ENCODE assay signal across 8 cellular contexts in the genomic region with DNA sequence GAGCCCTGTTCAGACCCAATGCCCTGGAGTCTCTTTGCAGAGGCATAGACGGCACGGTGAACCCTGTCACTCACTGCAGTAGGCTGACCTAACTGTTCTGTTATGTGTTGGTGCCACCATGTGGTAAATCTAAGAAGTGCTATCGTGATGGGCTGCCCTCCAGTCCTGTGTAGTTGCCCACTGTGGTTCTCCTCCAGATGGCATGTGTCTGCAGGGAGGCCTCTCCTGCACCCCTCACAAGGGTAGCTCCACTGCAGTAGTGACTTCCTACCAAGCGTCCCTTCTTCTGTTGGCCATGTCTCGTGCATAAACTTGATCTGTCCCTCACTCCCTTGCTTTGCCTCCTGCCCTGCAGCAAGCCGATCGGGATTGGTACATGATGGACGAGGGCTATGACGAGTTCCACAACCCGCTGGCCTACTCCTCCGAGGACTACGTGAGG. TPM values are rescaled to one million over a fixed set of nuclear protein-coding genes. Genes with fewer than 3 reads are reported as not detected.
DNase-seq lines count a peak whose midpoint lies in the region; ATAC-seq, FAIRE-seq and TF ChIP-seq lines count a peak whose summit lies in the region.

No MANE protein-coding gene starts in this region.

- peaks cover 37 to 39% of the 10 kb centered on the region in 2 experiments for H3K36me3 ChIP-seq in GM12878 (ENCODE audit: control insufficient read depth in 2 of 2, insufficient read depth in 2 of 2, low read length in 1 of 2)

- no peaks in the 10 kb centered on the region for H4K20me1 ChIP-seq in GM12878 (ENCODE audit: control insufficient read depth, insufficient read depth)

- TF ChIP-seq RAD21 in GM12878 (IDR thresholded peaks at IDR 0.05; ENCODE audit: insufficient read depth, low read depth, low read length) = peak; percentile 67

- H3K79me2 ChIP-seq in GM12878 (ENCODE audit: control insufficient read depth, insufficient read depth, low read length) = peaks cover 18% of the 10 kb centered on the region

- intact Hi-C loops in GM12878 (cut with micrococcal nuclease; ENCODE audit: unreplicated experiment) = loop anchor here (1.0 to 10.0 kb wide), 3 partner anchors 33 to 635 kb away; partner anchors contain the start of genes IST1 and ZNF23

- DNase-seq in DMS114 treated with DMSO at 0.1 percent for 48 hours (lab: John Stamatoyannopoulos, UW; ENCODE audit: unreplicated experiment) (peak; percentile 71), SHP77 (lab: John Stamatoyannopoulos, UW) (peak; percentile 23 to 53), GM12878 (ENCODE audit: low read depth, low spot score) (peak; percentile 13), iPS-NIHi7 (ENCODE audit: extremely low spot score) (peak; percentile 85), NCI-H774 (lab: John Stamatoyannopoulos, UW) (no peak)
- peak; percentile 47 for DNase-seq in Jurkat, Clone E6-1 (ENCODE audit: low read depth, low spot score)
- DNase-seq in stimulated activated CD4-positive, alpha-beta T cell treated with anti-CD3 and anti-CD28 coated beads, Interleukin-1b, Interleukin-23, amount 100 ng/mL, for 48 hours = peak; percentile 40

- ATAC-seq in GM19463 (IDR thresholded peaks at IDR 0.05; ENCODE audit: unreplicated experiment) (peak; percentile 92), GM12878 (peak; percentile 96)

- peaks cover 3% of the 10 kb centered on the region for H3K4me1 ChIP-seq in GM12878 (ENCODE audit: control insufficient read depth, insufficient read depth, low read length)

- peak; percentile 97 for FAIRE-seq in GM12878 (lab: Jason Lieb, UNC)

- SMC1A ChIA-PET in GM12878 (lab: Charles Lee; ENCODE audit: uncharacterized antibody, unreplicated experiment) = interaction anchor here (1.0 to 1.1 kb wide), 2 partner anchors 14 to 45 kb away, joined by 3 to 4 read pairs; partner anchors contain the start of gene HP

- H3K27me3 ChIP-seq in GM12878 (replicated peaks in 1 of 2; ENCODE audit: control insufficient read depth in 2 of 2, insufficient read depth in 2 of 2, low read length in 1 of 2) = no peaks in the 10 kb centered on the region

- TF ChIP-seq EP300 in GM12878 (IDR thresholded peaks at IDR 0.05; ENCODE audit: borderline replicate concordance in 1 of 2, control insufficient read depth in 1 of 2, low read depth in 2 of 2, low read length in 2 of 2) = no peak

- no peak overlapping the region for H3K9ac ChIP-seq in GM12878 (ENCODE audit: control insufficient read depth, insufficient read depth, low read length)

- no TSS peak for BruUV-seq in GM12878 (replicated peaks; lab: Mats Ljungman, UMichigan)

- H3K9me3 ChIP-seq in GM12878 (replicated peaks; ENCODE audit: control insufficient read depth, insufficient read depth, low read length) = no peaks in the 10 kb centered on the region

- 67% methylated on average over 12 of the region's 12 CpGs for WGBS in GM12878 (ENCODE audit: insufficient coverage, insufficient replicate concordance, low lambda C conversion rate, missing lambda C conversion rate)

- in situ Hi-C loops in GM12878 (cut with MboI) = no loop called here

- no peak for TF ChIP-seq POLR2A in GM12878 (IDR thresholded peaks at IDR 0.05; ENCODE audit: low read depth, low read length)

- RAD21 ChIA-PET in GM12878 (lab: Charles Lee; ENCODE audit: unreplicated experiment) = no interaction called here

- peak; percentile 58 to 73 (median 64) for TF ChIP-seq CTCF in GM12878 (IDR thresholded peaks at IDR 0.05 in 2 of 3, conservative IDR thresholded peaks at IDR 0.05 in 1 of 3; ENCODE audit: control insufficient read depth in 2 of 3, extremely low read depth in 1 of 3, insufficient read depth in 1 of 3, low read depth in 3 of 3, low read length in 3 of 3)

- no peak overlapping the region for H3K27ac ChIP-seq in GM12878 (ENCODE audit: control insufficient read depth, insufficient read depth)

- CTCF ChIA-PET in GM12878 (lab: Yijun Ruan, JAX) = interaction anchor here (0.7 to 1.4 kb wide), 7 partner anchors 8 to 217 kb away, joined by 3 to 7 read pairs (median 4); no protein-coding TSS in a partner anchor

- H3K4me3 ChIP-seq in Jurkat, Clone E6-1 (ENCODE audit: low read length) = no peak overlapping the region
- H3K4me3 ChIP-seq in GM12878 = no peak overlapping the region

- no peak overlapping the region for H2AFZ ChIP-seq in GM12878 (ENCODE audit: control insufficient read depth, low read depth, low read length)

- no peak overlapping the region for H3K4me2 ChIP-seq in GM12878 (ENCODE audit: control insufficient read depth, insufficient read depth)

- POLR2A ChIA-PET in GM12878 (lab: Charles Lee) = no interaction called here

RNA-seq across cellular contexts. Expression of gene DHX38, which starts 5.8 kb away (rescaled TPM):
- 81.4 TPM for polyA plus RNA-seq in Jurkat, Clone E6-1 (2012; ENCODE audit: insufficient read depth, insufficient read length)
- total RNA-seq in GM12878 (2013; cell fraction: nucleolus; rRNA removed) = 75.4 and 90.2 TPM in 2 replicates
- total RNA-seq in GM12878 (2014; rRNA removed) (47.7 and 48.8 TPM in 2 replicates), GM12878 (2014; rRNA removed; fragmentation: Illumina TruSeq; extraction: Trizol) (32.7 and 38.8 TPM in 2 replicates), GM12878 (2021) (67.0 and 67.8 TPM in 2 replicates)
- 41.8 TPM for polyA plus RNA-seq in GM12878 (2011; ENCODE audit: low read depth)
- polyA plus RNA-seq in GM12878 (2011; rRNA removed) (23.9 and 35.7 TPM in 2 replicates), GM12878 (2014; fragmentation: Illumina TruSeq; extraction: Trizol) (39.0 and 40.3 TPM in 2 replicates), GM12878 (2014; fragmentation: Nextera tagmentation; extraction: Ambion mirVana) (1 to 10 TPM; 2.1 to 5.8 TPM), GM12878 (2014; rRNA removed) (51.7 and 60.3 TPM in 2 replicates), GM12878 (2016; fragmentation: Nextera tagmentation; extraction: Ambion mirVana) (10 to 100 TPM; 46.1 to 47.1 TPM)
- polyA plus RNA-seq in GM12878 (2011; cell fraction: cytosol; rRNA removed) = 42.0 and 50.8 TPM in 2 replicates
- 179 and 255 TPM in 2 replicates for polyA plus RNA-seq in GM12878 (2011; cell fraction: nucleus; rRNA removed)
- 57.3 and 77.4 TPM in 2 replicates for polyA plus RNA-seq in GM12878 (2012)
- polyA minus RNA-seq in GM12878 (2011; rRNA and poly(A)+ RNA removed) = 65.1 and 79.6 TPM in 2 replicates
- 23.4 and 33.1 TPM in 2 replicates for polyA minus RNA-seq in GM12878 (2011; cell fraction: cytosol; rRNA and poly(A)+ RNA removed)
- polyA minus RNA-seq in GM12878 (2011; cell fraction: nucleus; rRNA and poly(A)+ RNA removed) = 41.0 and 69.0 TPM in 2 replicates

RNA-seq across cellular contexts. Expression of gene TXNL4B, which starts 6.0 kb away (rescaled TPM):
- 18.9 TPM for polyA plus RNA-seq in Jurkat, Clone E6-1 (2012; ENCODE audit: insufficient read depth, insufficient read length)
- total RNA-seq in GM12878 (2013; cell fraction: nucleolus; rRNA removed) = 15.0 and 18.1 TPM in 2 replicates
- 13.3 and 15.2 TPM in 2 replicates for total RNA-seq in GM12878 (2014; rRNA removed)
- 11.1 TPM in 2 replicates for total RNA-seq in GM12878 (2014; rRNA removed; fragmentation: Illumina TruSeq; extraction: Trizol)
- total RNA-seq in GM12878 (2021) = 14.0 and 17.2 TPM in 2 replicates
- 8.4 TPM for polyA plus RNA-seq in GM12878 (2011; ENCODE audit: low read depth)
- 24.0 and 42.1 TPM in 2 replicates for polyA plus RNA-seq in GM12878 (2011; rRNA removed)
- 14.6 and 16.4 TPM in 2 replicates for polyA plus RNA-seq in GM12878 (2011; cell fraction: cytosol; rRNA removed)
- polyA plus RNA-seq in GM12878 (2011; cell fraction: nucleus; rRNA removed) = 7.9 and 9.1 TPM in 2 replicates
- 10.7 and 11.5 TPM in 2 replicates for polyA plus RNA-seq in GM12878 (2012)
- 16.2 and 16.3 TPM in 2 replicates for polyA plus RNA-seq in GM12878 (2014; fragmentation: Illumina TruSeq; extraction: Trizol)
- polyA plus RNA-seq in GM12878 (2014; fragmentation: Nextera tagmentation; extraction: Ambion mirVana) = 10 to 100 TPM; 13.8 to 15.5 TPM
- 13.4 and 16.9 TPM in 2 replicates for polyA plus RNA-seq in GM12878 (2014; rRNA removed)
- polyA plus RNA-seq in GM12878 (2016; fragmentation: Nextera tagmentation; extraction: Ambion mirVana) = 10 to 100 TPM; 22.6 TPM
- 9.0 and 10.5 TPM in 2 replicates for polyA minus RNA-seq in GM12878 (2011; rRNA and poly(A)+ RNA removed)
- 4.4 and 5.4 TPM in 2 replicates for polyA minus RNA-seq in GM12878 (2011; cell fraction: cytosol; rRNA and poly(A)+ RNA removed)
- polyA minus RNA-seq in GM12878 (2011; cell fraction: nucleus; rRNA and poly(A)+ RNA removed) = 4.4 and 6.5 TPM in 2 replicates

RNA-seq across cellular contexts. Expression of gene HPR, which starts 36.4 kb away (rescaled TPM):
- not detected for polyA plus RNA-seq in Jurkat, Clone E6-1 (2012; ENCODE audit: insufficient read depth, insufficient read length)
- total RNA-seq in GM12878 (2013; cell fraction: nucleolus; rRNA removed) = not detected in 2 replicates
- total RNA-seq in GM12878 (2014; rRNA removed) (not detected in 2 replicates), GM12878 (2014; rRNA removed; fragmentation: Illumina TruSeq; extraction: Trizol) (not detected in 2 replicates), GM12878 (2021) (not detected in 2 replicates)
- polyA plus RNA-seq in GM12878 (2011; ENCODE audit: low read depth) = not detected
- polyA plus RNA-seq in GM12878 (2011; rRNA removed) (not detected in 2 replicates), GM12878 (2014; fragmentation: Illumina TruSeq; extraction: Trizol) (not detected in 2 replicates), GM12878 (2014; fragmentation: Nextera tagmentation; extraction: Ambion mirVana) (not detected), GM12878 (2014; rRNA removed) (not detected in 2 replicates), GM12878 (2016; fragmentation: Nextera tagmentation; extraction: Ambion mirVana) (under 1 TPM in 1 of 2 experiments, not detected in 1; 0.15 TPM)
- polyA plus RNA-seq in GM12878 (2011; cell fraction: cytosol; rRNA removed) = not detected in 2 replicates
- polyA plus RNA-seq in GM12878 (2011; cell fraction: nucleus; rRNA removed) = not detected in 2 replicates
- not detected in 2 replicates for polyA plus RNA-seq in GM12878 (2012)
- polyA minus RNA-seq in GM12878 (2011; rRNA and poly(A)+ RNA removed) = not detected in 2 replicates
- polyA minus RNA-seq in GM12878 (2011; cell fraction: cytosol; rRNA and poly(A)+ RNA removed) = not detected in 2 replicates
- polyA minus RNA-seq in GM12878 (2011; cell fraction: nucleus; rRNA and poly(A)+ RNA removed) = not detected in 2 replicates

RNA-seq across cellular contexts. Expression of gene HP, which starts 45.1 kb away (rescaled TPM):
- polyA plus RNA-seq in Jurkat, Clone E6-1 (2012; ENCODE audit: insufficient read depth, insufficient read length) = not detected
- total RNA-seq in GM12878 (2013; cell fraction: nucleolus; rRNA removed) = not detected in 2 replicates
- not detected in 2 replicates for total RNA-seq in GM12878 (2014; rRNA removed)
- not detected in 2 replicates for total RNA-seq in GM12878 (2014; rRNA removed; fragmentation: Illumina TruSeq; extraction: Trizol)
- total RNA-seq in GM12878 (2021) = 8.7 and 10.8 TPM in 2 replicates
- not detected for polyA plus RNA-seq in GM12878 (2011; ENCODE audit: low read depth)
- polyA plus RNA-seq in GM12878 (2011; rRNA removed) = not detected in 2 replicates
- polyA plus RNA-seq in GM12878 (2011; cell fraction: cytosol; rRNA removed) = not detected in 2 replicates
- polyA plus RNA-seq in GM12878 (2011; cell fraction: nucleus; rRNA removed) = not detected in 2 replicates
- 0.14 TPM in 1 of 2 replicates, not detected in the other for polyA plus RNA-seq in GM12878 (2012)
- not detected in 2 replicates for polyA plus RNA-seq in GM12878 (2014; fragmentation: Illumina TruSeq; extraction: Trizol)
- polyA plus RNA-seq in GM12878 (2014; fragmentation: Nextera tagmentation; extraction: Ambion mirVana) = not detected
- polyA plus RNA-seq in GM12878 (2014; rRNA removed) = 0.03 TPM in 1 of 2 replicates, not detected in the other
- polyA plus RNA-seq in GM12878 (2016; fragmentation: Nextera tagmentation; extraction: Ambion mirVana) = not detected
- polyA minus RNA-seq in GM12878 (2011; rRNA and poly(A)+ RNA removed) = not detected in 2 replicates
- not detected in 2 replicates for polyA minus RNA-seq in GM12878 (2011; cell fraction: cytosol; rRNA and poly(A)+ RNA removed)
- polyA minus RNA-seq in GM12878 (2011; cell fraction: nucleus; rRNA and poly(A)+ RNA removed) = not detected in 2 replicates
